ENCODE assay signal across 1 cellular context in the genomic region with DNA sequence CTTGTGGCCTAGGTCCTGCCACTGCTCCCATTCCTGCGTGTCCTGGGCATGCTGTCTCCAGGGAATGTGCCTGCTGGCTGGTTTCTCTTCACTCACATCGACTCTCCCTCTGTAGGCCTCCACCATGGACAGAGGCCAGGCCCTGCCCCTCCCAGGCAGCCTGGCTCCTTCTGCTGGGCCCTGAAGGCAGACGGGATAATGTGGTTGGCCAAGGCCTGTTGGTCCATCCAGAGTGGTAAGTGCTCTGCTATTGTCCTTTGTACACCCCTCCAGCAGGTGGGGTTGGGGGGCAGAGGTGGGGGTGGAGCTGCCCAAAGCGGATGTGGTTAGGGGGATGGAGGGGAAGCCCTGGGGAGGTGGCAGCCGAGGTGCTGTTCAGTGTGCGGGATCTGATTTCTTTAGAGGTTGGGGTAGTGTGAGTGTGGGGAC.
TF ChIP-seq lines count a peak whose summit lies in the region.

No MANE protein-coding gene starts in this region.

TF ChIP-seq in IMR-90, 13 proteins besides CTCF, POLR2A, EP300 and RAD21:
- TF ChIP-seq MXI1 (IDR thresholded peaks at IDR 0.05; ENCODE audit: borderline replicate concordance, low read depth, low read length) (no peak), RCOR1 (IDR thresholded peaks at IDR 0.05; ENCODE audit: insufficient replicate concordance, low read length) (no peak), NFE2L2 (IDR thresholded peaks at IDR 0.05; ENCODE audit: low read depth, low read length) (no peak), SMC3 (IDR thresholded peaks at IDR 0.05; ENCODE audit: low read depth, low read length) (no peak), CHD1 (IDR thresholded peaks at IDR 0.05; ENCODE audit: low read depth, low read length) (no peak), CEBPB (IDR thresholded peaks at IDR 0.05; ENCODE audit: low read depth, low read length) (no peak), MAFK (IDR thresholded peaks at IDR 0.05; ENCODE audit: low read depth, low read length) (no peak), RFX5 (IDR thresholded peaks at IDR 0.05; ENCODE audit: low read depth, low read length) (no peak)
- TF ChIP-seq, protein P1, sequence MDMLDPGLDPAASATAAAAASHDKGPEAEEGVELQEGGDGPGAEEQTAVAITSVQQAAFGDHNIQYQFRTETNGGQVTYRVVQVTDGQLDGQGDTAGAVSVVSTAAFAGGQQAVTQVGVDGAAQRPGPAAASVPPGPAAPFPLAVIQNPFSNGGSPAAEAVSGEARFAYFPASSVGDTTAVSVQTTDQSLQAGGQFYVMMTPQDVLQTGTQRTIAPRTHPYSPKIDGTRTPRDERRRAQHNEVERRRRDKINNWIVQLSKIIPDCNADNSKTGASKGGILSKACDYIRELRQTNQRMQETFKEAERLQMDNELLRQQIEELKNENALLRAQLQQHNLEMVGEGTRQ (IDR thresholded peaks at IDR 0.05; ENCODE audit: low read depth, low read length): no peak
